In the genomic region with DNA sequence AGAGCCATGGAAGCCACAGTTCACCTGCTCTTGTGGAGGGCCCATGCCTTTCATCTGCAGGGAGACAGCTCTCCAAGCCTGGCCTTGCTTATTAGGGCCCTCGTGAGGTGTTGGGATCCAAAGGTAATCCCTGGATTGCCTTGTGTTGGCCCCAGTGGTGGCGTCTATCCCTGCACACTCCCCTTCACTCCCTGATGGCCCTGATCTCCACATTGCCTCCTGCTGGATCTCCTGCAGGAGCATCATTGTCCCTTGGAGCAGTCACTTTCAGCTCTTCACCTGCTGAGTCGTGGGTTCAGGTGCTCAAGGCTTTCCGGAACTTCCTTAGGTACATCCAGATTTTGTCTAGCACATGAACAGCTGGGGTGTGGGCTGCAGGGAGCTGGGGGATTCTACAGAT, we compare ENCODE assay signal across 12 cellular contexts. TPM values are rescaled to one million over a fixed set of nuclear protein-coding genes. Genes with fewer than 3 reads are reported as not detected.
A peak's percentile ranks its signal among the peaks of the same experiment; 100 is the strongest.
DNase-seq lines count a peak whose midpoint lies in the region; ATAC-seq, FAIRE-seq and TF ChIP-seq lines count a peak whose summit lies in the region.
"Had no signal": no experiment of that assay in that cellular context is flagged by ENCODE, and none has a peak within 500 bp of the region (broad histone marks: within the 10 kb centered on the region; RNA-seq: fewer than 3 reads in every experiment).

No MANE protein-coding gene starts in this region.

- intact Hi-C loops in esophagus muscularis mucosa (cut with DNase I) (no loop called here), pancreas (cut with DNase I) (loop anchor here in 1 of 3 donors (10.0 kb wide), 1 partner anchor 174 kb away; the partner anchor contains the start of gene C15orf39)

- H3K36me3 ChIP-seq in SK-N-MC (ENCODE audit: insufficient read depth, low read length) (no peaks in the 10 kb centered on the region), esophagus muscularis mucosa (peaks cover 0 to 12% (median 2%) of the 10 kb centered on the region in 4 donors), skeletal muscle tissue (ENCODE audit: control insufficient read depth in 3 of 3, insufficient read depth in 3 of 3, low read length in 3 of 3) (peaks cover 5 to 12% (median 8%) of the 10 kb centered on the region in 3 donors), pancreas (no peaks in the 10 kb centered on the region)

- H3K9ac ChIP-seq in SK-N-MC (ENCODE audit: insufficient read length) (no peak overlapping the region), skeletal muscle tissue (ENCODE audit: low read depth in 1 of 3, low read length in 3 of 3) (peak overlapping the region in 2 of 3 donors; percentile 60 to 66)
- H3K9ac ChIP-seq: parathyroid adenoma had no signal

- no peak for TF ChIP-seq POLR2A in esophagus muscularis mucosa (IDR thresholded peaks at IDR 0.05; ENCODE audit: low read depth)

- no peak for ATAC-seq in pancreas
- ATAC-seq in HG03097 (IDR thresholded peaks at IDR 0.05; ENCODE audit: low FRiP score, unreplicated experiment) = no peak

- DNase-seq in SK-N-MC (ENCODE audit: low read depth, low spot score) (no peak), esophagus muscularis mucosa (ENCODE audit: extremely low spot score) (no peak), pancreas (no peak), ureter (ENCODE audit: low spot score) (no peak), NCI-H1436 treated with DMSO at 0.1 percent for 48 hours (lab: John Stamatoyannopoulos, UW) (no peak)
- DNase-seq: CD4-positive, alpha-beta T cell; effector memory CD4-positive, alpha-beta T cell; NCI-H1105 had no signal

- H3K27ac ChIP-seq in C4-2B (peak overlapping the region; percentile 50), SK-N-MC (peak overlapping the region; percentile 92), esophagus muscularis mucosa (replicated peaks in 1 of 4) (peak overlapping the region; percentile 65 to 77 (median 66)), skeletal muscle tissue (ENCODE audit: low read depth, low read length) (peak overlapping the region; percentile 71), pancreas (no peak overlapping the region)

- no peak for TF ChIP-seq EP300 in esophagus muscularis mucosa (IDR thresholded peaks at IDR 0.05)

- no peaks in the 10 kb centered on the region for H3K27me3 ChIP-seq in esophagus muscularis mucosa
- H3K27me3 ChIP-seq in skeletal muscle tissue (ENCODE audit: control insufficient read depth in 3 of 3, insufficient read depth in 3 of 3, low read length in 3 of 3) = no peaks in the 10 kb centered on the region
- H3K27me3 ChIP-seq in pancreas = no peaks in the 10 kb centered on the region

- TF ChIP-seq CTCF in C4-2B (conservative IDR thresholded peaks at IDR 0.05) (no peak), esophagus muscularis mucosa (IDR thresholded peaks at IDR 0.05) (no peak), pancreas (IDR thresholded peaks at IDR 0.05) (no peak)

- H3K9me3 ChIP-seq in SK-N-MC (ENCODE audit: low read depth, low read length) (no peaks in the 10 kb centered on the region), esophagus muscularis mucosa (no peaks in the 10 kb centered on the region), skeletal muscle tissue (ENCODE audit: control insufficient read depth in 3 of 3, low read length in 3 of 3) (no peaks in the 10 kb centered on the region), pancreas (no peaks in the 10 kb centered on the region)

- H3K4me1 ChIP-seq in esophagus muscularis mucosa (peaks cover 26 to 42% (median 39%) of the 10 kb centered on the region in 4 donors), skeletal muscle tissue (ENCODE audit: control insufficient read depth in 3 of 3, insufficient read depth in 3 of 3, low read length in 3 of 3) (peaks cover 18 to 27% (median 21%) of the 10 kb centered on the region in 3 donors), pancreas (peaks cover 0 to 6% (median 0%) of the 10 kb centered on the region in 3 donors)

- FAIRE-seq in pancreas (lab: Jason Lieb, UNC) = no peak

- WGBS in esophagus muscularis mucosa = 87% methylated on average over 4 of the region's 4 CpGs
- WGBS in pancreas, 2 donors = 88 to 93% methylated on average over 4 of the region's 4 CpGs

- H3K4me3 ChIP-seq in SK-N-MC = peak overlapping the region; percentile 69
- no peak overlapping the region for H3K4me3 ChIP-seq in esophagus muscularis mucosa
- H3K4me3 ChIP-seq in skeletal muscle tissue (ENCODE audit: low read length in 3 of 3) = peak overlapping the region in 1 of 3 donors; percentile 58
- no peak overlapping the region for H3K4me3 ChIP-seq in pancreas

RNA-seq across cellular contexts. Expression of gene PPCDC, which starts 7.0 kb away (rescaled TPM):
- total RNA-seq in esophagus muscularis mucosa (1 to 10 TPM; 6.4 to 8.9 (median 7.4) TPM), skeletal muscle tissue (4.7 TPM), pancreas (10 to 100 TPM in 2 of 6 donors, 1 to 10 TPM in 4; 7.9 to 12.3 (median 9.2) TPM), ureter (23.4 TPM)
- 10 to 100 TPM; 21.1 to 21.3 TPM for polyA plus RNA-seq in pancreas

RNA-seq across cellular contexts. Expression of gene SCAMP5, which starts 35.1 kb away (rescaled TPM):
- total RNA-seq in esophagus muscularis mucosa = 1 to 10 TPM; 3.3 to 6.4 (median 4.3) TPM
- 1.6 TPM for total RNA-seq in skeletal muscle tissue
- 10 to 100 TPM; 27.7 to 59.2 (median 38.8) TPM for total RNA-seq in pancreas
- polyA plus RNA-seq in pancreas = 10 to 100 TPM; 24.5 to 54.0 TPM
- total RNA-seq in ureter = 21.0 TPM

Comparison
In these comparisons a context has a peak if more than half of its experiments do, and no peak if none do; other contexts are left out.
1. H3K27ac ChIP-seq: peak in C4-2B (single experiment), SK-N-MC (single experiment), esophagus muscularis mucosa (4 of 4) and skeletal muscle tissue (single experiment); none in pancreas (0 of 4).